Comparison of ENCODE assay signal across 1 cellular context in genomic region chr20:33663161-33664084, GRCh38.
TF ChIP-seq lines count a peak whose summit lies in the region.

No MANE protein-coding gene starts in this region.

TF ChIP-seq in IMR-90, 13 proteins besides CTCF, POLR2A, EP300 and RAD21:
- no peak for TF ChIP-seq USF2 (IDR thresholded peaks at IDR 0.05; ENCODE audit: low read depth, low read length)
- TF ChIP-seq RCOR1 (IDR thresholded peaks at IDR 0.05; ENCODE audit: insufficient replicate concordance, low read length) = no peak
- TF ChIP-seq FOS (IDR thresholded peaks at IDR 0.05; ENCODE audit: low read depth, low read length) = no peak
- peak; percentile 47; the same call in 1 of the 2 replicates for TF ChIP-seq MAZ (IDR thresholded peaks at IDR 0.05; ENCODE audit: borderline replicate concordance, low read depth, low read length)
- TF ChIP-seq SMC3 (IDR thresholded peaks at IDR 0.05; ENCODE audit: low read depth, low read length) = no peak
- no peak for TF ChIP-seq CEBPB (IDR thresholded peaks at IDR 0.05; ENCODE audit: low read depth, low read length)
- TF ChIP-seq BHLHE40 (IDR thresholded peaks at IDR 0.05; ENCODE audit: low read depth, low read length) = no peak
- no peak for TF ChIP-seq RFX5 (IDR thresholded peaks at IDR 0.05; ENCODE audit: low read depth, low read length)
- TF ChIP-seq MAFK (IDR thresholded peaks at IDR 0.05; ENCODE audit: low read depth, low read length) = no peak
- no peak for TF ChIP-seq ELK1 (IDR thresholded peaks at IDR 0.05; ENCODE audit: borderline replicate concordance, low read depth, low read length)
- no peak for TF ChIP-seq NFE2L2 (IDR thresholded peaks at IDR 0.05; ENCODE audit: low read depth, low read length)
- no peak for TF ChIP-seq CHD1 (IDR thresholded peaks at IDR 0.05; ENCODE audit: low read depth, low read length)
- TF ChIP-seq MXI1 (IDR thresholded peaks at IDR 0.05; ENCODE audit: borderline replicate concordance, low read depth, low read length) = 0 out of 2 replicates have a peak, but pooled peaks have one; percentile 34
